ENCODE assay signal across 8 cellular contexts in genomic region chr2:8515864-8516533, GRCh38.
DNase-seq lines count a peak whose midpoint lies in the region; ATAC-seq and TF ChIP-seq lines count a peak whose summit lies in the region.

No MANE protein-coding gene starts in this region.

- no peaks in the 10 kb centered on the region for H3F3A ChIP-seq in SK-N-SH (replicated peaks; ENCODE audit: insufficient read depth)

- H2AFZ ChIP-seq in SK-N-SH (ENCODE audit: low read depth): no peak overlapping the region

- H3K36me3 Mint-ChIP-seq in Caco-2 (ENCODE audit: insufficient read depth, unreplicated experiment): no peaks in the 10 kb centered on the region

- H3K27ac Mint-ChIP-seq in Caco-2 (ENCODE audit: unreplicated experiment): no peak overlapping the region

- intact Hi-C loops in Caco-2 (cut with micrococcal nuclease; ENCODE audit: unreplicated experiment): no loop called here

- H3K4me1 Mint-ChIP-seq in Caco-2 (ENCODE audit: low read depth, unreplicated experiment): peaks cover 14% of the 10 kb centered on the region

- H3K4me3 Mint-ChIP-seq in Caco-2 (ENCODE audit: unreplicated experiment): no peak overlapping the region

- peak; percentile 43 to 67 for DNase-seq in Caco-2
- DNase-seq in SK-N-SH: no peak
- no peak for DNase-seq in EL
- no peak for DNase-seq in inferior parietal cortex (ENCODE audit: extremely low spot score)
- no peak for DNase-seq in NCI-H1930 (lab: John Stamatoyannopoulos, UW)

- H3K9me3 ChIP-seq in Caco-2 (no peaks in the 10 kb centered on the region), SK-N-SH (no peaks in the 10 kb centered on the region)

- no peak for TF ChIP-seq CTCF in Caco-2 (IDR thresholded peaks at IDR 0.05; ENCODE audit: insufficient read depth in 1 of 2, low read depth in 1 of 2, low read length in 1 of 2, severe bottlenecking in 1 of 2, unreplicated experiment in 1 of 2)
- TF ChIP-seq CTCF in SK-N-SH (IDR thresholded peaks at IDR 0.05): no peak

- H3K27me3 ChIP-seq in Caco-2 (replicated peaks; ENCODE audit: control insufficient read depth, insufficient read depth, low read length) (no peaks in the 10 kb centered on the region), SK-N-SH (ENCODE audit: insufficient read depth) (no peaks in the 10 kb centered on the region; the same call in 1 of the 2 replicates)

- BruUV-seq in Caco-2 (replicated peaks; lab: Mats Ljungman, UMichigan): no TSS peak

- no peak overlapping the region for H3K4me2 ChIP-seq in SK-N-SH

- TF ChIP-seq EP300 in SK-N-SH (IDR thresholded peaks at IDR 0.05; ENCODE audit: borderline replicate concordance in 1 of 2, low read depth in 1 of 2, low read length in 1 of 2): no peak

- H4K20me1 ChIP-seq in SK-N-SH (ENCODE audit: insufficient read depth): no peaks in the 10 kb centered on the region

- H3K9me2 ChIP-seq in SK-N-SH: no peaks in the 10 kb centered on the region

- H3K4me3 ChIP-seq in Caco-2 (ENCODE audit: low read depth, low read length): no peak overlapping the region
- H3K4me3 ChIP-seq in SK-N-SH (ENCODE audit: low read depth in 2 of 2, low read length in 1 of 2): no peak overlapping the region
- H3K4me3 ChIP-seq in skin epidermis: no peak overlapping the region

- H3K4me1 ChIP-seq in Caco-2 (0 out of 2 replicates have a peak, but pooled peaks cover 3% of the 10 kb centered on the region), SK-N-SH (ENCODE audit: control insufficient read depth in 1 of 2, insufficient read depth in 2 of 2, low read depth in 1 of 2, low read length in 1 of 2) (peaks cover 1 to 5% of the 10 kb centered on the region in 2 experiments; a peak in 1 of 4 replicates)

- ATAC-seq in GM19328 (IDR thresholded peaks at IDR 0.05; ENCODE audit: unreplicated experiment) (peak; percentile 32), HG03378 (IDR thresholded peaks at IDR 0.05; ENCODE audit: unreplicated experiment) (peak; percentile 31)

- TF ChIP-seq RAD21 in SK-N-SH (IDR thresholded peaks at IDR 0.05; ENCODE audit: low read length): peak; percentile 42

- no peaks in the 10 kb centered on the region for H3K79me2 ChIP-seq in SK-N-SH (ENCODE audit: insufficient read depth)

- H3K27ac ChIP-seq in SK-N-SH (ENCODE audit: low read depth in 2 of 2, low read length in 1 of 2): no peak overlapping the region
- H3K27ac ChIP-seq in skin epidermis: peak overlapping the region in 13 of 21 experiments; percentile 2 to 80 (median 50)

- CTCF ChIA-PET in Caco-2 (lab: Charles Lee): no interaction called here
- CTCF ChIA-PET in SK-N-SH (lab: Yijun Ruan, JAX): interaction anchor here (1.1 kb wide), 1 partner anchor 9 kb away, joined by 5 read pairs; no protein-coding TSS in a partner anchor

- no peaks in the 10 kb centered on the region for H3K9me3 Mint-ChIP-seq in Caco-2 (ENCODE audit: unreplicated experiment)

- H3K36me3 ChIP-seq in Caco-2 (ENCODE audit: control insufficient read depth, insufficient read depth, low read length): no peaks in the 10 kb centered on the region
- H3K36me3 ChIP-seq in SK-N-SH (replicated peaks in 1 of 2; ENCODE audit: control insufficient read depth in 1 of 2, insufficient read depth in 2 of 2, low read length in 1 of 2): no peaks in the 10 kb centered on the region

- H3K9ac ChIP-seq in SK-N-SH: no peak overlapping the region

- 91% methylated on average over 5 of the region's 5 CpGs for WGBS in SK-N-SH (ENCODE audit: low lambda C conversion rate)

- POLR2A ChIA-PET in Caco-2 (lab: Charles Lee): no interaction called here
- POLR2A ChIA-PET in SK-N-SH (lab: Yijun Ruan, JAX): no interaction called here

- H3K27me3 Mint-ChIP-seq in Caco-2 (ENCODE audit: insufficient read depth, unreplicated experiment): no peaks in the 10 kb centered on the region

TF ChIP-seq in SK-N-SH, 30 proteins besides CTCF, POLR2A, EP300 and RAD21:
- TF ChIP-seq RFX5 (IDR thresholded peaks at IDR 0.05; ENCODE audit: low read length): no peak
- TF ChIP-seq POLR2AphosphoS5 (IDR thresholded peaks at IDR 0.05; ENCODE audit: low read depth, low read length): no peak
- no peak for TF ChIP-seq ELF1 (IDR thresholded peaks at IDR 0.05)
- TF ChIP-seq PBX3 (IDR thresholded peaks at IDR 0.05): no peak
- TF ChIP-seq FOXJ3 (CRISPR knock-in tag; IDR thresholded peaks at IDR 0.05): no peak
- no peak for TF ChIP-seq RCOR1 (IDR thresholded peaks at IDR 0.05; ENCODE audit: low read length)
- no peak for TF ChIP-seq SIN3A (IDR thresholded peaks at IDR 0.05; ENCODE audit: borderline replicate concordance, low read depth, low read length)
- TF ChIP-seq JUND (IDR thresholded peaks at IDR 0.05): no peak
- no peak for TF ChIP-seq FOXM1 (IDR thresholded peaks at IDR 0.05; ENCODE audit: low read depth)
- TF ChIP-seq, protein P1, sequence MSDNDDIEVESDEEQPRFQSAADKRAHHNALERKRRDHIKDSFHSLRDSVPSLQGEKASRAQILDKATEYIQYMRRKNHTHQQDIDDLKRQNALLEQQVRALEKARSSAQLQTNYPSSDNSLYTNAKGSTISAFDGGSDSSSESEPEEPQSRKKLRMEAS (IDR thresholded peaks at IDR 0.05; ENCODE audit: low read depth): no peak
- no peak for TF ChIP-seq TEAD4 (IDR thresholded peaks at IDR 0.05; ENCODE audit: borderline replicate concordance, insufficient read depth)

Comparison
In these comparisons a context has a peak if more than half of its experiments do, and no peak if none do; other contexts are left out.
1. DNase-seq: peak in Caco-2 (2 of 2); none in SK-N-SH (single experiment), EL (single experiment), inferior parietal cortex (single experiment) and NCI-H1930 (0 of 2).
2. H3K27ac ChIP-seq: peak in skin epidermis (13 of 21); none in SK-N-SH (0 of 2).